In the genomic region with DNA sequence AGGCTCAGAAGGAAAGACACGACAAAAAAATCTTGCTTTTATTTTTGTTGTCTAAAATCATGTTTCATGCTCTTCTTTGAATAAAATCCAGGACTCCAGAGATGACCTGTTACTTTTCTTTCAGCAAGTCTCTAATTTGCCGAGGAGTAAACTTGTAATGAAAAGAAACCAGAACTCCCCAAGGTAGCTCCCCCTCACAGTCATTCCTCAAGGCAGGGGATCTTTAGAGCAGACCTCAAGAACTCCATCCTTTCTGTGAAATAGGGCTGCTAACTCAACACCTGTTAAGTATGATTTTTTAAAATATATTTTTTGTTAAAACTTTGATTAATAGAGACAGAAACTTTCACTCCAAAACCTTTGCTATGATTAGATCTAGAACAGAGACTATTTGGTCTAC, we compare ENCODE assay signal across 13 cellular contexts.
DNase-seq lines count a peak whose midpoint lies in the region; ATAC-seq, FAIRE-seq and TF ChIP-seq lines count a peak whose summit lies in the region.
"Had no signal": no experiment of that assay in that cellular context is flagged by ENCODE, and none has a peak within 500 bp of the region (broad histone marks: within the 10 kb centered on the region; RNA-seq: fewer than 3 reads in every experiment).

No MANE protein-coding gene starts in this region.

- TF ChIP-seq POLR2A in heart left ventricle (IDR thresholded peaks at IDR 0.05): no peak
- no peak for TF ChIP-seq POLR2A in vagina (IDR thresholded peaks at IDR 0.05)
- TF ChIP-seq POLR2A in HepG2 (IDR thresholded peaks at IDR 0.05; ENCODE audit: insufficient read depth in 1 of 2, low read depth in 2 of 2, low read length in 2 of 2): no peak

- ATAC-seq in heart left ventricle (peak in 2 of 4 donors; percentile 20 to 26), lung (ENCODE audit: insufficient read depth, low FRiP score) (no peak), HG02970 (IDR thresholded peaks at IDR 0.05; ENCODE audit: low FRiP score, unreplicated experiment) (no peak), HepG2 (no peak)

- no peak for TF ChIP-seq CTCF in heart left ventricle (IDR thresholded peaks at IDR 0.05)
- no peak for TF ChIP-seq CTCF in lung (IDR thresholded peaks at IDR 0.05; ENCODE audit: control extremely low read depth, extremely low read depth)
- TF ChIP-seq CTCF in vagina (IDR thresholded peaks at IDR 0.05): no peak
- no peak for TF ChIP-seq CTCF in HepG2 (CRISPR knock-in tag; IDR thresholded peaks at IDR 0.05)

- H3K9me3 ChIP-seq in heart left ventricle (no peaks in the 10 kb centered on the region), SK-N-MC (ENCODE audit: low read depth, low read length) (no peaks in the 10 kb centered on the region), lung (ENCODE audit: control insufficient read depth in 2 of 2, insufficient read depth in 1 of 2, low read length in 1 of 2) (no peaks in the 10 kb centered on the region), vagina (no peaks in the 10 kb centered on the region), HepG2 (ENCODE audit: low read length) (no peaks in the 10 kb centered on the region)
- H3K9me3 ChIP-seq: testis had no signal

- no peak for FAIRE-seq in HepG2 (lab: Jason Lieb, UNC)

- WGBS in heart left ventricle, 4 donors: 18 to 43% (median 27%) methylated on average over 2 of the region's 2 CpGs
- WGBS in lung, 2 donors: 55 to 74% methylated on average over 2 of the region's 2 CpGs
- WGBS in HepG2 (ENCODE audit: low lambda C conversion rate): 73% methylated on average over 2 of the region's 2 CpGs

- H3K79me2 ChIP-seq in HepG2 (ENCODE audit: insufficient read depth, low read length): no peaks in the 10 kb centered on the region

- BruUV-seq in HepG2 (replicated peaks; lab: Mats Ljungman, UMichigan): no TSS peak

- H3K9ac ChIP-seq in SK-N-MC (ENCODE audit: insufficient read length): peak overlapping the region; percentile 37
- H3K9ac ChIP-seq in HepG2 (ENCODE audit: insufficient read depth, low read depth, low read length): no peak overlapping the region

- no peak for DNase-seq in heart left ventricle
- DNase-seq in cardiac septum (ENCODE audit: low spot score): no peak
- no peak for DNase-seq in SK-N-MC (ENCODE audit: low read depth, low spot score)
- no peak for DNase-seq in lung (ENCODE audit: low spot score)
- no peak for DNase-seq in vagina (ENCODE audit: extremely low spot score in 2 of 2)
- DNase-seq in activated CD4-positive, alpha-beta T cell treated with anti-CD3 and anti-CD28 coated beads for 4 hours: no peak
- no peak for DNase-seq in HepG2 (ENCODE audit: low spot score)
- DNase-seq: activated CD4-positive, alpha-beta T cell treated with anti-CD3 and anti-CD28 coated beads for 1 hour; activated naive CD8-positive, alpha-beta T cell treated with anti-CD3 and anti-CD28 coated beads, Interleukin-2, amount 10 ng/mL, durations not matched to agents 7 days and 5 days; GOT3; naive B cell had no signal

- no peak for TF ChIP-seq RAD21 in HepG2 (CRISPR knock-in tag; IDR thresholded peaks at IDR 0.05)

- no peaks in the 10 kb centered on the region for H4K20me1 ChIP-seq in HepG2 (ENCODE audit: insufficient read depth, low read length)

- POLR2A ChIA-PET in HepG2 (lab: Yijun Ruan, JAX): interaction anchor here (1.0 to 4.0 kb wide), 6 partner anchors 25 to 290 kb away, joined by 3 to 18 read pairs (median 5); a partner anchor contains a TSS

- H3K27ac ChIP-seq in heart left ventricle (peak overlapping the region; percentile 11 to 83 (median 58)), SK-N-MC (no peak overlapping the region), lung (ENCODE audit: low read depth in 1 of 2, low read length in 1 of 2) (peak overlapping the region; percentile 3 to 70), vagina (peak overlapping the region; percentile 24), HepG2 (ENCODE audit: extremely low read length, insufficient read depth, low read length) (no peak overlapping the region)
- H3K27ac ChIP-seq: testis had no signal

- intact Hi-C loops in heart left ventricle (cut with DNase I): loop anchor here in 9 of 10 donors (1.0 to 10.0 kb wide), 12 partner anchors 127 to 431 kb away; a partner anchor contains a TSS
- intact Hi-C loops in cardiac septum (cut with DNase I): loop anchor here (1.0 to 5.0 kb wide), 3 partner anchors 127 to 308 kb away; no protein-coding TSS in a partner anchor
- intact Hi-C loops in vagina (cut with DNase I): loop anchor here (5.0 kb wide), 2 partner anchors 273 to 288 kb away; no protein-coding TSS in a partner anchor
- intact Hi-C loops in HepG2 (cut with micrococcal nuclease; ENCODE audit: unreplicated experiment): loop anchor here (2.0 to 10.0 kb wide), 2 partner anchors 95 to 431 kb away; a partner anchor contains a TSS

- H3K27me3 ChIP-seq in heart left ventricle (peaks cover 0 to 6% (median 0%) of the 10 kb centered on the region in 9 donors), lung (ENCODE audit: control insufficient read depth, insufficient read depth) (no peaks in the 10 kb centered on the region), vagina (no peaks in the 10 kb centered on the region), HepG2 (ENCODE audit: control insufficient read depth in 1 of 2, insufficient read depth in 2 of 2, low read length in 2 of 2) (no peaks in the 10 kb centered on the region; a peak in 1 of 5 replicates)
- H3K27me3 ChIP-seq: testis had no signal

- in situ Hi-C loops in HepG2 (cut with HindIII; ENCODE audit: extremely low pct_ligation_motif_present, low pct_unique_long_range_greater_than_20kb): loop anchor here (5.0 kb wide), 1 partner anchor 288 kb away; no protein-coding TSS in a partner anchor

- no peak overlapping the region for H3K4me2 ChIP-seq in HepG2 (ENCODE audit: low read depth, low read length)

- peaks cover 0 to 25% (median 14%) of the 10 kb centered on the region in 12 donors for H3K4me1 ChIP-seq in heart left ventricle
- H3K4me1 ChIP-seq in lung (ENCODE audit: control insufficient read depth in 2 of 2, insufficient read depth in 2 of 2, low read length in 2 of 2): peaks cover 0 to 4% of the 10 kb centered on the region in 2 donors
- no peaks in the 10 kb centered on the region for H3K4me1 ChIP-seq in vagina
- peaks cover 42% of the 10 kb centered on the region for H3K4me1 ChIP-seq in HepG2 (ENCODE audit: insufficient read depth, low read length)

- H3K4me3 ChIP-seq in heart left ventricle (peak overlapping the region in 3 of 12 donors; percentile 1 to 19 (median 10)), SK-N-MC (no peak overlapping the region), lung (no peak overlapping the region), vagina (no peak overlapping the region), HepG2 (replicated peaks in 1 of 3; ENCODE audit: insufficient read depth in 1 of 3, low read depth in 2 of 3, low read length in 3 of 3) (no peak overlapping the region)
- H3K4me3 ChIP-seq: testis had no signal

- CTCF ChIA-PET in HepG2 (lab: Yijun Ruan, JAX; ENCODE audit: low intra/inter-chr PET ratio, low total read pairs): interaction anchor here (1.2 to 3.0 kb wide), 9 partner anchors 95 to 310 kb away, joined by 3 to 44 read pairs (median 12); a partner anchor contains a TSS

- H2AFZ ChIP-seq in HepG2 (ENCODE audit: low read length): no peak overlapping the region

- no peak for TF ChIP-seq EP300 in HepG2 (IDR thresholded peaks at IDR 0.05; ENCODE audit: low read depth in 2 of 2, low read length in 2 of 2)
- TF ChIP-seq EP300 in HepG2 (CRISPR knock-in tag; IDR thresholded peaks at IDR 0.05; ENCODE audit: borderline replicate concordance): no peak

- H3K36me3 ChIP-seq in heart left ventricle (no peaks in the 10 kb centered on the region), SK-N-MC (ENCODE audit: insufficient read depth, low read length) (no peaks in the 10 kb centered on the region), lung (ENCODE audit: control insufficient read depth in 2 of 2, insufficient read depth in 2 of 2, low read length in 2 of 2) (no peaks in the 10 kb centered on the region), vagina (no peaks in the 10 kb centered on the region), HepG2 (replicated peaks in 1 of 2; ENCODE audit: control insufficient read depth in 1 of 2, insufficient read depth in 2 of 2, low read length in 2 of 2) (no peaks in the 10 kb centered on the region)

TF ChIP-seq in HepG2, 621 proteins besides CTCF, POLR2A, EP300 and RAD21 (continues in another document):
- TF ChIP-seq ZNF781 (CRISPR knock-in tag; IDR thresholded peaks at IDR 0.05; ENCODE audit: borderline replicate concordance, not compliant biosample characterization) (no peak), ZNF121 (CRISPR knock-in tag; IDR thresholded peaks at IDR 0.05) (no peak)
- TF ChIP-seq, protein P1, sequence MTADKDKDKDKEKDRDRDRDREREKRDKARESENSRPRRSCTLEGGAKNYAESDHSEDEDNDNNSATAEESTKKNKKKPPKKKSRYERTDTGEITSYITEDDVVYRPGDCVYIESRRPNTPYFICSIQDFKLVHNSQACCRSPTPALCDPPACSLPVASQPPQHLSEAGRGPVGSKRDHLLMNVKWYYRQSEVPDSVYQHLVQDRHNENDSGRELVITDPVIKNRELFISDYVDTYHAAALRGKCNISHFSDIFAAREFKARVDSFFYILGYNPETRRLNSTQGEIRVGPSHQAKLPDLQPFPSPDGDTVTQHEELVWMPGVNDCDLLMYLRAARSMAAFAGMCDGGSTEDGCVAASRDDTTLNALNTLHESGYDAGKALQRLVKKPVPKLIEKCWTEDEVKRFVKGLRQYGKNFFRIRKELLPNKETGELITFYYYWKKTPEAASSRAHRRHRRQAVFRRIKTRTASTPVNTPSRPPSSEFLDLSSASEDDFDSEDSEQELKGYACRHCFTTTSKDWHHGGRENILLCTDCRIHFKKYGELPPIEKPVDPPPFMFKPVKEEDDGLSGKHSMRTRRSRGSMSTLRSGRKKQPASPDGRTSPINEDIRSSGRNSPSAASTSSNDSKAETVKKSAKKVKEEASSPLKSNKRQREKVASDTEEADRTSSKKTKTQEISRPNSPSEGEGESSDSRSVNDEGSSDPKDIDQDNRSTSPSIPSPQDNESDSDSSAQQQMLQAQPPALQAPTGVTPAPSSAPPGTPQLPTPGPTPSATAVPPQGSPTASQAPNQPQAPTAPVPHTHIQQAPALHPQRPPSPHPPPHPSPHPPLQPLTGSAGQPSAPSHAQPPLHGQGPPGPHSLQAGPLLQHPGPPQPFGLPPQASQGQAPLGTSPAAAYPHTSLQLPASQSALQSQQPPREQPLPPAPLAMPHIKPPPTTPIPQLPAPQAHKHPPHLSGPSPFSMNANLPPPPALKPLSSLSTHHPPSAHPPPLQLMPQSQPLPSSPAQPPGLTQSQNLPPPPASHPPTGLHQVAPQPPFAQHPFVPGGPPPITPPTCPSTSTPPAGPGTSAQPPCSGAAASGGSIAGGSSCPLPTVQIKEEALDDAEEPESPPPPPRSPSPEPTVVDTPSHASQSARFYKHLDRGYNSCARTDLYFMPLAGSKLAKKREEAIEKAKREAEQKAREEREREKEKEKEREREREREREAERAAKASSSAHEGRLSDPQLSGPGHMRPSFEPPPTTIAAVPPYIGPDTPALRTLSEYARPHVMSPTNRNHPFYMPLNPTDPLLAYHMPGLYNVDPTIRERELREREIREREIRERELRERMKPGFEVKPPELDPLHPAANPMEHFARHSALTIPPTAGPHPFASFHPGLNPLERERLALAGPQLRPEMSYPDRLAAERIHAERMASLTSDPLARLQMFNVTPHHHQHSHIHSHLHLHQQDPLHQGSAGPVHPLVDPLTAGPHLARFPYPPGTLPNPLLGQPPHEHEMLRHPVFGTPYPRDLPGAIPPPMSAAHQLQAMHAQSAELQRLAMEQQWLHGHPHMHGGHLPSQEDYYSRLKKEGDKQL (CRISPR knock-in tag; IDR thresholded peaks at IDR 0.05; ENCODE audit: low read depth): no peak

Comparison
In these comparisons a context has a peak if more than half of its experiments do, and no peak if none do; other contexts are left out.
1. H3K27ac ChIP-seq: peak in heart left ventricle (12 of 12), lung (2 of 2) and vagina (single experiment); none in SK-N-MC (single experiment) and HepG2 (single experiment).